In the genomic region with DNA sequence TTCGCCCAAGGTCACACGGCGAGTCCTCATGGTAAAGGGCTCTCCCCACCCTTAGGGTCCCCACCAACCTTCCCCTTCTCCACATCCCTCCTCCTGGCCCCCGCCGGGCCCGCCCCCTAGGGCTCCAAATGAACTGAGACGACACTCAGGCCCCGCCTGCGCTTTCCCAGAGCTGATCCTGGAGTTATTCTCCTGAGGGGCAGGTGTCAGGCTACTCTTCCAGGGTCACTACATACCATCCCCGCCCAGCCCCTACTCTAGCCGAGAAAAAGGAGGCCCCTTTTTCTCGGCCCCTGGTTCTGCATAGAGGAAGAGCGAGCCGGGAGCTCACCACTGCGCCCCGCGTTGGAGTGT, we compare ENCODE assay signal across 8 cellular contexts. TPM values are rescaled to one million over a fixed set of nuclear protein-coding genes. Genes with fewer than 3 reads are reported as not detected.
A peak's percentile ranks its signal among the peaks of the same experiment; 100 is the strongest.
DNase-seq lines count a peak whose midpoint lies in the region; ATAC-seq, FAIRE-seq and TF ChIP-seq lines count a peak whose summit lies in the region.

No MANE protein-coding gene starts in this region.

- CTCF ChIA-PET in AG04450 (lab: Charles Lee), result interaction anchor here (0.5 to 3.1 kb wide), 15 partner anchors 10 to 200 kb away, joined by 3 to 43 read pairs (median 4); a partner anchor contains a TSS

- TF ChIP-seq CTCF in AG04450 (IDR thresholded peaks at IDR 0.05; ENCODE audit: low read depth, low read length), result no peak
- TF ChIP-seq CTCF in OCI-LY3 (IDR thresholded peaks at IDR 0.05; ENCODE audit: low read depth, low read length), result no peak
- no peak for TF ChIP-seq CTCF in astrocyte (IDR thresholded peaks at IDR 0.05; ENCODE audit: insufficient read depth, low read depth, low read length)

- peak overlapping the region; percentile 87 for H3K27ac ChIP-seq in AG04450 (ENCODE audit: low read depth, low read length)
- peak overlapping the region; percentile 92 for H3K27ac ChIP-seq in OCI-LY3 (ENCODE audit: low read length)
- peak overlapping the region; percentile 86 for H3K27ac ChIP-seq in astrocyte (ENCODE audit: low read depth, low read length)
- peak overlapping the region; percentile 68 for H3K27ac ChIP-seq in iPS-20b (ENCODE audit: low read length)

- H4K20me1 ChIP-seq in OCI-LY3 (ENCODE audit: insufficient read depth, low read length) (no peaks in the 10 kb centered on the region), astrocyte (ENCODE audit: insufficient read depth, low read length) (peaks cover 9% of the 10 kb centered on the region)

- H3K27me3 Mint-ChIP-seq in astrocyte (ENCODE audit: low read depth, unreplicated experiment), result no peaks in the 10 kb centered on the region

- H3K9me3 ChIP-seq in AG04450 (ENCODE audit: control insufficient read depth, insufficient read depth, low read length) (no peaks in the 10 kb centered on the region), OCI-LY3 (ENCODE audit: insufficient read depth, low read length) (no peaks in the 10 kb centered on the region), astrocyte (ENCODE audit: insufficient read depth, low read depth, low read length) (no peaks in the 10 kb centered on the region), iPS-20b (ENCODE audit: insufficient read depth, low read depth, low read length) (no peaks in the 10 kb centered on the region)

- DNase-seq in AG04450 (ENCODE audit: low read depth, low spot score) (no peak), astrocyte (ENCODE audit: low read depth) (no peak), A172 (ENCODE audit: low spot score) (no peak), NCI-H1417 (lab: John Stamatoyannopoulos, UW) (no peak)
- peak; percentile 50 for DNase-seq in stimulated activated CD8-positive, alpha-beta memory T cell treated with anti-CD3 and anti-CD28 coated beads, Interleukin-4, amount 100 ng/mL, for 48 hours

- peak overlapping the region; percentile 42; the same call in 1 of the 2 replicates for H2AFZ ChIP-seq in OCI-LY3 (ENCODE audit: low read depth, low read length)
- H2AFZ ChIP-seq in astrocyte (ENCODE audit: low read depth, low read length), result peak overlapping the region; percentile 79

- FAIRE-seq in astrocyte (lab: Jason Lieb, UNC), result no peak

- H3K4me3 Mint-ChIP-seq in astrocyte (ENCODE audit: unreplicated experiment), result peak overlapping the region; percentile 97

- H3K27me3 ChIP-seq in AG04450 (ENCODE audit: control insufficient read depth, insufficient read depth, low read length) (no peaks in the 10 kb centered on the region), OCI-LY3 (ENCODE audit: low read depth, low read length) (no peaks in the 10 kb centered on the region), astrocyte (ENCODE audit: insufficient read depth, low read length) (no peaks in the 10 kb centered on the region), iPS-20b (ENCODE audit: insufficient read depth, low read length) (no peaks in the 10 kb centered on the region)

- H3K4me1 ChIP-seq in OCI-LY3 (ENCODE audit: low read length), result peaks cover 46% of the 10 kb centered on the region
- peaks cover 15% of the 10 kb centered on the region for H3K4me1 ChIP-seq in astrocyte (ENCODE audit: insufficient read depth, low read length)
- peaks cover 6% of the 10 kb centered on the region; the same call in 1 of the 2 replicates for H3K4me1 ChIP-seq in iPS-20b (ENCODE audit: insufficient read depth, low read length)

- peaks cover 6% of the 10 kb centered on the region for H3K36me3 Mint-ChIP-seq in astrocyte (ENCODE audit: low read depth, unreplicated experiment)

- ATAC-seq in GM21528 (IDR thresholded peaks at IDR 0.05; ENCODE audit: low FRiP score, unreplicated experiment), result peak; percentile 19

- H3K4me3 ChIP-seq in AG04450 (ENCODE audit: low read depth, low read length), result peak overlapping the region; percentile 68
- H3K4me3 ChIP-seq in OCI-LY3 (ENCODE audit: low read length), result peak overlapping the region; percentile 85
- peak overlapping the region; percentile 81 for H3K4me3 ChIP-seq in astrocyte (ENCODE audit: insufficient read depth, low read depth, low read length)
- peak overlapping the region; percentile 91 for H3K4me3 ChIP-seq in iPS-20b (ENCODE audit: low read length)

- peaks cover 7% of the 10 kb centered on the region for H3K4me1 Mint-ChIP-seq in astrocyte (ENCODE audit: low read depth, unreplicated experiment)

- H3K36me3 ChIP-seq in OCI-LY3 (replicated peaks; ENCODE audit: low read depth, low read length) (peaks cover 12% of the 10 kb centered on the region), astrocyte (ENCODE audit: insufficient read depth, low read length) (peaks cover 5% of the 10 kb centered on the region), iPS-20b (ENCODE audit: insufficient read depth, low read depth, low read length) (peaks cover 12% of the 10 kb centered on the region)

- peak overlapping the region; percentile 63 for H3K27ac Mint-ChIP-seq in astrocyte (ENCODE audit: unreplicated experiment)

- H3K9ac ChIP-seq in OCI-LY3 (ENCODE audit: low read length) (peak overlapping the region; percentile 92), astrocyte (ENCODE audit: low read length) (peak overlapping the region; percentile 87), iPS-20b (ENCODE audit: low read depth, low read length) (peak overlapping the region; percentile 72; the same call in 1 of the 2 replicates)

- H3K4me2 ChIP-seq in OCI-LY3 (ENCODE audit: low read length) (peak overlapping the region; percentile 98), astrocyte (ENCODE audit: low read length) (peak overlapping the region; percentile 91)

- POLR2A ChIA-PET in AG04450 (lab: Yijun Ruan, JAX), result interaction anchor here (0.6 to 2.3 kb wide), 11 partner anchors 11 to 318 kb away, joined by 3 to 27 read pairs (median 5); a partner anchor contains a TSS

- peaks cover 2% of the 10 kb centered on the region for H3K9me3 Mint-ChIP-seq in astrocyte (ENCODE audit: unreplicated experiment)

- H3K79me2 ChIP-seq in OCI-LY3 (ENCODE audit: low read length) (peaks cover 56% of the 10 kb centered on the region), astrocyte (ENCODE audit: insufficient read depth, low read length) (peaks cover 58% of the 10 kb centered on the region)

RNA-seq across cellular contexts. Expression of a gene that starts 0.3 kb away (rescaled TPM):
- 78.4 and 80.4 TPM in 2 replicates for polyA plus RNA-seq in AG04450 (2011; rRNA removed)
- 92.7 and 104 TPM in 2 replicates for polyA minus RNA-seq in AG04450 (2011; rRNA and poly(A)+ RNA removed)
- 31.8 and 33.8 TPM in 2 replicates for total RNA-seq in astrocyte
- 9.4 and 13.5 TPM in 2 replicates for total RNA-seq in A172 (2014; rRNA removed; shearing (Covaris generic))

RNA-seq across cellular contexts. Expression of a gene that starts 18.6 kb away (rescaled TPM):
- 434 and 693 TPM in 2 replicates for polyA plus RNA-seq in AG04450 (2011; rRNA removed)
- polyA minus RNA-seq in AG04450 (2011; rRNA and poly(A)+ RNA removed), result 84.5 and 106 TPM in 2 replicates
- total RNA-seq in astrocyte, result 208 and 268 TPM in 2 replicates
- 233 and 352 TPM in 2 replicates for total RNA-seq in A172 (2014; rRNA removed; shearing (Covaris generic))
